Comparison of ENCODE assay signal across 24 cellular contexts in the genomic region with DNA sequence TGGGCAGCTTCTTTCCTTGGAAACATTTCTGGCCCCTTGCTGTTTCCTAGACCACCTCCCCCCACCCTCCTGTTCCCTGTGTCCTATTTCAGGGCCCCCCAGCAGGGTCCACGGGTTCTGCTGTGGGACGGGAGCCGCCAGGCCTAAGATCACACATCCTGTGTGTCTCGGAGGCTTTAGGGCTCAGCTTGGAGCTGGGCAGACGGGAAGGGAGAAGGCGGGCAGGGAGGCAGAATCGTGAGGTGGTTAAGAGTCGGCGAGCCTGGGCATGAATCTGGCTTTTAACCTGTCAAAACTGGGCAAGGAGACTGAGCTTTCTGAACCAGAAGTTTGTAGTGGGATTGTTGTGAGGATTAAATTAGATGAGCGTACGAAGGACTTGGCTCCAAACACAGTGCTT. TPM values are rescaled to one million over a fixed set of nuclear protein-coding genes. Genes with fewer than 3 reads are reported as not detected.
A peak's percentile ranks its signal among the peaks of the same experiment; 100 is the strongest.
DNase-seq lines count a peak whose midpoint lies in the region; ATAC-seq and TF ChIP-seq lines count a peak whose summit lies in the region.
"Had no signal": no experiment of that assay in that cellular context is flagged by ENCODE, and none has a peak within 500 bp of the region (broad histone marks: within the 10 kb centered on the region; RNA-seq: fewer than 3 reads in every experiment).

No MANE protein-coding gene starts in this region.

- intact Hi-C loops in activated T-helper 1 cell treated with anti-CD3 and anti-CD28 coated beads, Interleukin-12 subunit alpha, Interleukin-12 subunit beta, Interleukin-2, Interleukin-4 antibody, amounts not matched to agents 30 ng/mL and 10 ng/mL and 1 ng/mL, durations not matched to agents 14 hours and 24 hours and 36 hours (cut with micrococcal nuclease) = no loop called here

- no peak for ATAC-seq in HG02884 (IDR thresholded peaks at IDR 0.05; ENCODE audit: unreplicated experiment)
- ATAC-seq: GM12878, left lung had no signal

- H3K4me3 Mint-ChIP-seq in IgD-negative memory B cell (no peak overlapping the region), brain (peak overlapping the region in 3 of 5 experiments; percentile 68 to 84 (median 78)), nephron progenitor cell (peak overlapping the region; percentile 6)
- no peak overlapping the region for H3K4me3 Mint-ChIP-seq in activated T-helper 1 cell treated with anti-CD3 and anti-CD28 coated beads, Interleukin-12 subunit alpha, Interleukin-12 subunit beta, Interleukin-2, Interleukin-4 antibody, amounts not matched to agents 30 ng/mL and 10 ng/mL and 1 ng/mL, durations not matched to agents 14 hours and 24 hours and 36 hours
- H3K4me3 Mint-ChIP-seq: activated naive CD8-positive, alpha-beta T cell treated with anti-CD3 and anti-CD28 coated beads, Interleukin-2, amount 10 ng/mL, durations not matched to agents 7 days and 5 days; central memory CD8-positive, alpha-beta T cell had no signal

- H3K27ac Mint-ChIP-seq in IgD-negative memory B cell (peak overlapping the region in 2 of 3 donors; percentile 19 to 32), brain (peak overlapping the region in 2 of 5 experiments; percentile 41 to 67), nephron progenitor cell (no peak overlapping the region)
- H3K27ac Mint-ChIP-seq in activated T-helper 1 cell treated with anti-CD3 and anti-CD28 coated beads, Interleukin-12 subunit alpha, Interleukin-12 subunit beta, Interleukin-2, Interleukin-4 antibody, amounts not matched to agents 30 ng/mL and 10 ng/mL and 1 ng/mL, durations not matched to agents 14 hours and 24 hours and 36 hours = no peak overlapping the region
- H3K27ac Mint-ChIP-seq: activated naive CD8-positive, alpha-beta T cell treated with anti-CD3 and anti-CD28 coated beads, Interleukin-2, amount 10 ng/mL, durations not matched to agents 7 days and 5 days had no signal

- peaks cover 16% of the 10 kb centered on the region for H3K36me3 Mint-ChIP-seq in IgD-negative memory B cell
- peaks cover 10% of the 10 kb centered on the region for H3K36me3 Mint-ChIP-seq in brain
- peaks cover 5% of the 10 kb centered on the region for H3K36me3 Mint-ChIP-seq in nephron progenitor cell (ENCODE audit: low read depth)
- H3K36me3 Mint-ChIP-seq in activated T-helper 1 cell treated with anti-CD3 and anti-CD28 coated beads, Interleukin-12 subunit alpha, Interleukin-12 subunit beta, Interleukin-2, Interleukin-4 antibody, amounts not matched to agents 30 ng/mL and 10 ng/mL and 1 ng/mL, durations not matched to agents 14 hours and 24 hours and 36 hours (ENCODE audit: low read depth) = peaks cover 6% of the 10 kb centered on the region

- H3K4me1 Mint-ChIP-seq in IgD-negative memory B cell (peaks cover 9 to 20% (median 11%) of the 10 kb centered on the region in 3 donors), brain (peaks cover 35% of the 10 kb centered on the region), nephron progenitor cell (peaks cover 37% of the 10 kb centered on the region)
- H3K4me1 Mint-ChIP-seq in activated T-helper 1 cell treated with anti-CD3 and anti-CD28 coated beads, Interleukin-12 subunit alpha, Interleukin-12 subunit beta, Interleukin-2, Interleukin-4 antibody, amounts not matched to agents 30 ng/mL and 10 ng/mL and 1 ng/mL, durations not matched to agents 14 hours and 24 hours and 36 hours (ENCODE audit: low read depth) = peaks cover 29% of the 10 kb centered on the region

- in situ Hi-C loops in G401 (cut with HindIII; ENCODE audit: low sequenced_read_pairs) = no loop called here

- H3K27me3 Mint-ChIP-seq in IgD-negative memory B cell (peaks cover 13% of the 10 kb centered on the region), brain (peaks cover 45% of the 10 kb centered on the region), nephron progenitor cell (ENCODE audit: low read depth, poor library complexity) (peaks cover 36% of the 10 kb centered on the region)
- peaks cover 16% of the 10 kb centered on the region for H3K27me3 Mint-ChIP-seq in activated T-helper 1 cell treated with anti-CD3 and anti-CD28 coated beads, Interleukin-12 subunit alpha, Interleukin-12 subunit beta, Interleukin-2, Interleukin-4 antibody, amounts not matched to agents 30 ng/mL and 10 ng/mL and 1 ng/mL, durations not matched to agents 14 hours and 24 hours and 36 hours (ENCODE audit: insufficient read depth)

- no peak for TF ChIP-seq CTCF in brain (conservative IDR thresholded peaks at IDR 0.05)
- no peak for TF ChIP-seq CTCF in nephron progenitor cell (IDR thresholded peaks at IDR 0.05)

- H3K9me3 Mint-ChIP-seq in IgD-negative memory B cell (peaks cover 0 to 4% (median 0%) of the 10 kb centered on the region in 3 donors), brain (peaks cover 0 to 72% (median 16%) of the 10 kb centered on the region in 5 experiments), nephron progenitor cell (peaks cover 12% of the 10 kb centered on the region)
- H3K9me3 Mint-ChIP-seq in activated T-helper 1 cell treated with anti-CD3 and anti-CD28 coated beads, Interleukin-12 subunit alpha, Interleukin-12 subunit beta, Interleukin-2, Interleukin-4 antibody, amounts not matched to agents 30 ng/mL and 10 ng/mL and 1 ng/mL, durations not matched to agents 14 hours and 24 hours and 36 hours = no peaks in the 10 kb centered on the region
- H3K9me3 Mint-ChIP-seq: activated naive CD8-positive, alpha-beta T cell treated with anti-CD3 and anti-CD28 coated beads, Interleukin-2, amount 10 ng/mL, durations not matched to agents 7 days and 5 days had no signal

- DNase-seq in G401 (ENCODE audit: low spot score) = peak; percentile 70
- no peak for DNase-seq in nephron progenitor cell
- DNase-seq in NCI-H1105 treated with DMSO at 0.1 percent for 48 hours (lab: John Stamatoyannopoulos, UW) = no peak
- DNase-seq in activated T-helper 1 cell treated with anti-CD3 and anti-CD28 coated beads, Interleukin-12 subunit alpha, Interleukin-12 subunit beta, Interleukin-2, Interleukin-4 antibody, amounts not matched to agents 30 ng/mL and 10 ng/mL and 1 ng/mL, durations not matched to agents 14 hours and 24 hours and 36 hours (ENCODE audit: low spot score) = no peak
- no peak for DNase-seq in ureter (ENCODE audit: low spot score)
- DNase-seq: activated CD4-positive, alpha-beta T cell treated with anti-CD3 and anti-CD28 coated beads for 4 hours; activated CD8-positive, alpha-beta memory T cell treated with anti-CD3 and anti-CD28 coated beads for 24 hours; activated gamma-delta T cell; activated naive CD8-positive, alpha-beta T cell treated with anti-CD3 and anti-CD28 coated beads, Interleukin-2, amount 10 ng/mL, durations not matched to agents 7 days and 5 days; left lung; NCI-H187 treated with DMSO at 0.1 percent for 48 hours; NCI-H748 treated with DMSO at 0.1 percent for 48 hours; ovary; retina; small intestine; upper lobe of left lung had no signal

RNA-seq across cellular contexts. Expression of a gene that starts 4.8 kb away (rescaled TPM):
- total RNA-seq in G401 (2014; rRNA removed; shearing (Covaris generic)) = 3.4 and 4.3 TPM in 2 replicates
- polyA plus RNA-seq in IgD-negative memory B cell (not detected), brain (ENCODE audit: insufficient read depth, low read depth, low replicate concordance) (12.3 TPM)
- total RNA-seq in activated T-helper 1 cell treated with anti-CD3 and anti-CD28 coated beads, Interleukin-12 subunit alpha, Interleukin-12 subunit beta, Interleukin-2, Interleukin-4 antibody, amounts not matched to agents 30 ng/mL and 10 ng/mL and 1 ng/mL, durations not matched to agents 14 hours and 24 hours and 36 hours = 23.7 and 24.0 TPM in 2 replicates
- 22.4 TPM for total RNA-seq in ureter
- total RNA-seq: SJSA1 had no signal

RNA-seq across cellular contexts. Expression of a gene that starts 41.1 kb away (rescaled TPM):
- 0.24 TPM in 1 of 2 replicates, not detected in the other for total RNA-seq in G401 (2014; rRNA removed; shearing (Covaris generic))
- polyA plus RNA-seq in IgD-negative memory B cell (4.2 TPM), brain (ENCODE audit: insufficient read depth, low read depth, low replicate concordance) (0.17 TPM)
- total RNA-seq in activated T-helper 1 cell treated with anti-CD3 and anti-CD28 coated beads, Interleukin-12 subunit alpha, Interleukin-12 subunit beta, Interleukin-2, Interleukin-4 antibody, amounts not matched to agents 30 ng/mL and 10 ng/mL and 1 ng/mL, durations not matched to agents 14 hours and 24 hours and 36 hours = 15.8 and 16.4 TPM in 2 replicates
- 1.1 TPM for total RNA-seq in ureter
- total RNA-seq: Daoy, RPMI7951, SJSA1 had no signal

RNA-seq across cellular contexts. Expression of a gene that starts 51.9 kb away (rescaled TPM):
- 33.0 and 41.4 TPM in 2 replicates for total RNA-seq in G401 (2014; rRNA removed; shearing (Covaris generic))
- polyA plus RNA-seq in IgD-negative memory B cell (130 TPM), brain (ENCODE audit: insufficient read depth, low read depth, low replicate concordance) (79.4 TPM)
- total RNA-seq in activated T-helper 1 cell treated with anti-CD3 and anti-CD28 coated beads, Interleukin-12 subunit alpha, Interleukin-12 subunit beta, Interleukin-2, Interleukin-4 antibody, amounts not matched to agents 30 ng/mL and 10 ng/mL and 1 ng/mL, durations not matched to agents 14 hours and 24 hours and 36 hours = 84.3 and 84.8 TPM in 2 replicates
- 64.5 TPM for total RNA-seq in ureter

RNA-seq across cellular contexts. Expression of a gene that starts 59.8 kb away (rescaled TPM):
- total RNA-seq in G401 (2014; rRNA removed; shearing (Covaris generic)) = 151 and 176 TPM in 2 replicates
- polyA plus RNA-seq in IgD-negative memory B cell (32.8 TPM), brain (ENCODE audit: insufficient read depth, low read depth, low replicate concordance) (29.2 TPM)
- total RNA-seq in activated T-helper 1 cell treated with anti-CD3 and anti-CD28 coated beads, Interleukin-12 subunit alpha, Interleukin-12 subunit beta, Interleukin-2, Interleukin-4 antibody, amounts not matched to agents 30 ng/mL and 10 ng/mL and 1 ng/mL, durations not matched to agents 14 hours and 24 hours and 36 hours = 171 and 178 TPM in 2 replicates
- total RNA-seq in ureter = 17.0 TPM

Comparison
In these comparisons a context has a peak if more than half of its experiments do, and no peak if none do; other contexts are left out.
1. H3K27ac Mint-ChIP-seq: peak in IgD-negative memory B cell (2 of 3); none in nephron progenitor cell (single experiment) and activated T-helper 1 cell treated with anti-CD3 and anti-CD28 coated beads, Interleukin-12 subunit alpha, Interleukin-12 subunit beta, Interleukin-2, Interleukin-4 antibody, amounts not matched to agents 30 ng/mL and 10 ng/mL and 1 ng/mL, durations not matched to agents 14 hours and 24 hours and 36 hours (single experiment).
2. H3K4me3 Mint-ChIP-seq: peak in brain (3 of 5) and nephron progenitor cell (single experiment); none in IgD-negative memory B cell (0 of 4) and activated T-helper 1 cell treated with anti-CD3 and anti-CD28 coated beads, Interleukin-12 subunit alpha, Interleukin-12 subunit beta, Interleukin-2, Interleukin-4 antibody, amounts not matched to agents 30 ng/mL and 10 ng/mL and 1 ng/mL, durations not matched to agents 14 hours and 24 hours and 36 hours (single experiment).